Comparison of ENCODE assay signal across 1 cellular context in genomic region chr5:74104469-74104868, GRCh38.
TF ChIP-seq lines count a peak whose summit lies in the region.

No MANE protein-coding gene starts in this region.

TF ChIP-seq in HepG2, 621 proteins besides CTCF, POLR2A, EP300 and RAD21 (continued from another document):
- TF ChIP-seq USF2 (IDR thresholded peaks at IDR 0.05; ENCODE audit: low read depth, low read length) = no peak
- TF ChIP-seq USF2 (CRISPR knock-in tag; IDR thresholded peaks at IDR 0.05; ENCODE audit: borderline replicate concordance) = no peak
- TF ChIP-seq, protein P1, sequence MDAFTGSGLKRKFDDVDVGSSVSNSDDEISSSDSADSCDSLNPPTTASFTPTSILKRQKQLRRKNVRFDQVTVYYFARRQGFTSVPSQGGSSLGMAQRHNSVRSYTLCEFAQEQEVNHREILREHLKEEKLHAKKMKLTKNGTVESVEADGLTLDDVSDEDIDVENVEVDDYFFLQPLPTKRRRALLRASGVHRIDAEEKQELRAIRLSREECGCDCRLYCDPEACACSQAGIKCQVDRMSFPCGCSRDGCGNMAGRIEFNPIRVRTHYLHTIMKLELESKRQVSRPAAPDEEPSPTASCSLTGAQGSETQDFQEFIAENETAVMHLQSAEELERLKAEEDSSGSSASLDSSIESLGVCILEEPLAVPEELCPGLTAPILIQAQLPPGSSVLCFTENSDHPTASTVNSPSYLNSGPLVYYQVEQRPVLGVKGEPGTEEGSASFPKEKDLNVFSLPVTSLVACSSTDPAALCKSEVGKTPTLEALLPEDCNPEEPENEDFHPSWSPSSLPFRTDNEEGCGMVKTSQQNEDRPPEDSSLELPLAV (CRISPR knock-in tag; conservative IDR thresholded peaks at IDR 0.05; ENCODE audit: low read depth) = no peak
- no peak for TF ChIP-seq ZNF766 (CRISPR knock-in tag; IDR thresholded peaks at IDR 0.05; ENCODE audit: borderline replicate concordance)
- TF ChIP-seq FOSL1 (CRISPR knock-in tag; IDR thresholded peaks at IDR 0.05; ENCODE audit: borderline replicate concordance) = no peak
- TF ChIP-seq, protein P2, sequence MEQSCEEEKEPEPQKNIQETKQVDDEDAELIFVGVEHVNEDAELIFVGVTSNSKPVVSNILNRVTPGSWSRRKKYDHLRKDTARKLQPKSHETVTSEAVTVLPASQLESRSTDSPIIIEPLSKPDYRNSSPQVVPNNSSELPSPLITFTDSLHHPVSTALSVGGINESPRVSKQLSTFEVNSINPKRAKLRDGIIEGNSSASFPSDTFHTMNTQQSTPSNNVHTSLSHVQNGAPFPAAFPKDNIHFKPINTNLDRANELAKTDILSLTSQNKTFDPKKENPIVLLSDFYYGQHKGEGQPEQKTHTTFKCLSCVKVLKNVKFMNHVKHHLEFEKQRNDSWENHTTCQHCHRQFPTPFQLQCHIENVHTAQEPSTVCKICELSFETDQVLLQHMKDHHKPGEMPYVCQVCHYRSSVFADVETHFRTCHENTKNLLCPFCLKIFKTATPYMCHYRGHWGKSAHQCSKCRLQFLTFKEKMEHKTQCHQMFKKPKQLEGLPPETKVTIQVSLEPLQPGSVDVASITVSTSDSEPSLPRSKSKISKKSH (CRISPR knock-in tag; IDR thresholded peaks at IDR 0.05; ENCODE audit: borderline replicate concordance) = no peak
- no peak for TF ChIP-seq KLF16 (CRISPR knock-in tag; IDR thresholded peaks at IDR 0.05)
- no peak for TF ChIP-seq MEIS2 (CRISPR knock-in tag; IDR thresholded peaks at IDR 0.05)
- no peak for TF ChIP-seq NCOR1 (IDR thresholded peaks at IDR 0.05; ENCODE audit: borderline replicate concordance, low read length)
- peak; percentile 26; the same call in 1 of the 2 replicates for TF ChIP-seq FOXA3 (CRISPR knock-in tag; IDR thresholded peaks at IDR 0.05)
- TF ChIP-seq HMG20B (CRISPR knock-in tag; conservative IDR thresholded peaks at IDR 0.05) = no peak
- no peak for TF ChIP-seq HHEX (CRISPR knock-in tag; IDR thresholded peaks at IDR 0.05)
- TF ChIP-seq PTBP1 (IDR thresholded peaks at IDR 0.05; ENCODE audit: low read depth, low read length, poor library complexity, severe bottlenecking) = no peak
- TF ChIP-seq THAP7 (CRISPR knock-in tag; IDR thresholded peaks at IDR 0.05) = no peak
- TF ChIP-seq RFX1 (IDR thresholded peaks at IDR 0.05) = no peak
- no peak for TF ChIP-seq IKZF5 (CRISPR knock-in tag; IDR thresholded peaks at IDR 0.05)
- no peak for TF ChIP-seq TBL1XR1 (IDR thresholded peaks at IDR 0.05; ENCODE audit: borderline replicate concordance, low read length, partially characterized antibody)
- no peak for TF ChIP-seq CREM (IDR thresholded peaks at IDR 0.05)
- no peak for TF ChIP-seq CREM (CRISPR knock-in tag; IDR thresholded peaks at IDR 0.05)
- TF ChIP-seq, protein P3, sequence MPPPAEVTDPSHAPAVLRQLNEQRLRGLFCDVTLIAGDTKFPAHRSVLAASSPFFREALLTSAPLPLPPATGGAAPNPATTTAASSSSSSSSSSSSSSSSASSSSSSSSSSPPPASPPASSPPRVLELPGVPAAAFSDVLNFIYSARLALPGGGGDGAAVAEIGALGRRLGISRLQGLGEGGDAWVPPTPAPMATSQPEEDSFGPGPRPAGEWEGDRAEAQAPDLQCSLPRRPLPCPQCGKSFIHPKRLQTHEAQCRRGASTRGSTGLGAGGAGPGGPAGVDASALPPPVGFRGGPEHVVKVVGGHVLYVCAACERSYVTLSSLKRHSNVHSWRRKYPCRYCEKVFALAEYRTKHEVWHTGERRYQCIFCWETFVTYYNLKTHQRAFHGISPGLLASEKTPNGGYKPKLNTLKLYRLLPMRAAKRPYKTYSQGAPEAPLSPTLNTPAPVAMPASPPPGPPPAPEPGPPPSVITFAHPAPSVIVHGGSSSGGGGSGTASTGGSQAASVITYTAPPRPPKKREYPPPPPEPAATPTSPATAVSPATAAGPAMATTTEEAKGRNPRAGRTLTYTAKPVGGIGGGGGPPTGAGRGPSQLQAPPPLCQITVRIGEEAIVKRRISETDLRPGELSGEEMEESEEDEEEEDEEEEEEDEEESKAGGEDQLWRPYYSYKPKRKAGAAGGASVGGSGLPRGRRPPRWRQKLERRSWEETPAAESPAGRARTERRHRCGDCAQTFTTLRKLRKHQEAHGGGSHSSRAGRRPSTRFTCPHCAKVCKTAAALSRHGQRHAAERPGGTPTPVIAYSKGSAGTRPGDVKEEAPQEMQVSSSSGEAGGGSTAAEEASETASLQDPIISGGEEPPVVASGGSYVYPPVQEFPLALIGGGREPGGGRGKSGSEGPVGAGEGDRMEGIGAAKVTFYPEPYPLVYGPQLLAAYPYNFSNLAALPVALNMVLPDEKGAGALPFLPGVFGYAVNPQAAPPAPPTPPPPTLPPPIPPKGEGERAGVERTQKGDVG (CRISPR knock-in tag; IDR thresholded peaks at IDR 0.05; ENCODE audit: borderline replicate concordance) = no peak
- TF ChIP-seq HOXA3 (CRISPR knock-in tag; IDR thresholded peaks at IDR 0.05) = no peak
- TF ChIP-seq ZSCAN22 (CRISPR knock-in tag; IDR thresholded peaks at IDR 0.05) = no peak
- peak; percentile 76 for TF ChIP-seq CEBPG (CRISPR knock-in tag; IDR thresholded peaks at IDR 0.05)
TF ChIP-seq in HepG2: peak in this region for 9.
